9 cellular contexts compared by ENCODE assay signal in the genomic region with DNA sequence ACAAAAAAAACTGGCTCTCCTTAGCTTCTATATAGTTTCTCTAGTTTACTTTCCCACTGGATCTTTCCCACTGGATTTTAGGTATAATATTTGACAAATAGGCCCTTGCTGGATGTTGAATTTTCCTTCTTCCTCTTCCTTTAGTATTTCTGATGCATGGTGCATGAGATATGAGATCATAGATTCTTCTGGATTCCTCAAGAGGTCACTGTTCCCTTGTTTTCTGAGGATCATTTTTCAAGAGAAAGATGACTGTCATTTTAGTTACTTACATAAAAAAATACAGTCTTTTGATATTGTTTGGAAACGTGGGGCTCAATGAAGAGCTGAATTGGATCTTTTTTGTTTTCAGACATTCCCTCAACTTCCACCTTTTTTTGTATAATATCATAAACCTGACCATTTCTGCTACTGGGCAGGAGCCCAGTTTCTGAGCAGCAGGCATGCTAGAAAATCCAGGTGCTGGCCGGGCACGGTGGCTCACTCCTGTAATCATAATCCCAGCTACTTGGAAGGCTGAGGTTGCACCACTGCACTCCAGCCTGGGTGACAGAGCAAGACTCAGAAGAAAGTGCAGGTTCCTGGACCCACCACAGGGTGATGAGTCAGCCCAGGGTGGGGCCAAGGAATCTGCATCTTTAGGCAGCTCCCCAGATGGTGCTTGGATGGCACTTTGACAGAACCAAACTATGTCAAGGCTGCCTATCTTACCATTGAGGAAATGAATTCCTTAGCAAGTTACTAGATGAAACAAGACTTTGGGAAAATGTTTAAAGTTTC.
DNase-seq lines count a peak whose midpoint lies in the region; ATAC-seq, FAIRE-seq and TF ChIP-seq lines count a peak whose summit lies in the region.
"Had no signal": no experiment of that assay in that cellular context is flagged by ENCODE, and none has a peak within 500 bp of the region (broad histone marks: within the 10 kb centered on the region; RNA-seq: fewer than 3 reads in every experiment).

No MANE protein-coding gene starts in this region.

- TF ChIP-seq POLR2A in testis (IDR thresholded peaks at IDR 0.05): no peak

- WGBS in testis, 2 donors: 47 to 65% methylated on average over 3 of the region's 3 CpGs

- TF ChIP-seq EP300 in Ishikawa (IDR thresholded peaks at IDR 0.05; ENCODE audit: borderline replicate concordance): no peak

- no peak overlapping the region for H3K27ac ChIP-seq in testis
- H3K27ac ChIP-seq: skin epidermis had no signal

- intact Hi-C loops in testis (cut with DNase I; ENCODE audit: low total_unique reads): no loop called here

- peak; percentile 52 for TF ChIP-seq RAD21 in Ishikawa (IDR thresholded peaks at IDR 0.05; ENCODE audit: low read depth)

- DNase-seq in DMS 273 treated with DMSO at 0.1 percent for 48 hours (lab: John Stamatoyannopoulos, UW): peak; percentile 5
- peak in 1 of 2 donors; percentile 48 for DNase-seq in frontal cortex (ENCODE audit: low spot score in 2 of 2)
- DNase-seq in stimulated activated naive CD8-positive, alpha-beta T cell treated with anti-CD3 and anti-CD28 coated beads, Interleukin-15, Interleukin-2, amounts not matched to agents 100 U/mL and 50 U/mL, for 24 hours: peak; percentile 7
- no peak for DNase-seq in testis
- DNase-seq in islet precursor cell: no peak

- H3K27me3 ChIP-seq in testis: no peaks in the 10 kb centered on the region

- no peaks in the 10 kb centered on the region for H3K4me1 ChIP-seq in testis

- no peaks in the 10 kb centered on the region for H3K36me3 ChIP-seq in testis (ENCODE audit: low read depth, missing control alignments)

- ATAC-seq in SK-N-SH treated with all-trans-retinoic acid at 6 μM for 48 hours (peak; percentile 81), GM21528 (IDR thresholded peaks at IDR 0.05; ENCODE audit: low FRiP score, unreplicated experiment) (no peak)
- no peak for ATAC-seq in stimulated activated naive CD8-positive, alpha-beta T cell treated with anti-CD3 and anti-CD28 coated beads, Interleukin-15, Interleukin-2, amounts not matched to agents 100 U/mL and 50 U/mL, for 24 hours

- no peaks in the 10 kb centered on the region for H3K9me3 ChIP-seq in testis

- peak; percentile 8 for FAIRE-seq in frontal cortex (lab: Jason Lieb, UNC)

- TF ChIP-seq CTCF in testis (IDR thresholded peaks at IDR 0.05): peak in 1 of 3 experiments; percentile 27

- no peak overlapping the region for H3K4me3 ChIP-seq in testis
- H3K4me3 ChIP-seq: skin epidermis had no signal

TF ChIP-seq in Ishikawa, 13 proteins besides CTCF, POLR2A, EP300 and RAD21:
- TF ChIP-seq YY1 (IDR thresholded peaks at IDR 0.05; ENCODE audit: low read depth) (no peak), EGR1 (IDR thresholded peaks at IDR 0.05) (no peak), CREB1 (IDR thresholded peaks at IDR 0.05; ENCODE audit: low read depth) (no peak), TAF1 (IDR thresholded peaks at IDR 0.05; ENCODE audit: low read depth) (no peak), NFIC (IDR thresholded peaks at IDR 0.05) (no peak), CEBPB (IDR thresholded peaks at IDR 0.05) (no peak), TEAD4 (IDR thresholded peaks at IDR 0.05) (no peak), TCF12 (IDR thresholded peaks at IDR 0.05; ENCODE audit: low read depth) (no peak), FOXM1 (IDR thresholded peaks at IDR 0.05; ENCODE audit: borderline replicate concordance, low read depth) (no peak), ZBTB7A (IDR thresholded peaks at IDR 0.05; ENCODE audit: low read depth) (no peak)
- TF ChIP-seq, protein P1, sequence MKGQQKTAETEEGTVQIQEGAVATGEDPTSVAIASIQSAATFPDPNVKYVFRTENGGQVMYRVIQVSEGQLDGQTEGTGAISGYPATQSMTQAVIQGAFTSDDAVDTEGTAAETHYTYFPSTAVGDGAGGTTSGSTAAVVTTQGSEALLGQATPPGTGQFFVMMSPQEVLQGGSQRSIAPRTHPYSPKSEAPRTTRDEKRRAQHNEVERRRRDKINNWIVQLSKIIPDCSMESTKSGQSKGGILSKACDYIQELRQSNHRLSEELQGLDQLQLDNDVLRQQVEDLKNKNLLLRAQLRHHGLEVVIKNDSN (IDR thresholded peaks at IDR 0.05): no peak
- TF ChIP-seq, protein P2, sequence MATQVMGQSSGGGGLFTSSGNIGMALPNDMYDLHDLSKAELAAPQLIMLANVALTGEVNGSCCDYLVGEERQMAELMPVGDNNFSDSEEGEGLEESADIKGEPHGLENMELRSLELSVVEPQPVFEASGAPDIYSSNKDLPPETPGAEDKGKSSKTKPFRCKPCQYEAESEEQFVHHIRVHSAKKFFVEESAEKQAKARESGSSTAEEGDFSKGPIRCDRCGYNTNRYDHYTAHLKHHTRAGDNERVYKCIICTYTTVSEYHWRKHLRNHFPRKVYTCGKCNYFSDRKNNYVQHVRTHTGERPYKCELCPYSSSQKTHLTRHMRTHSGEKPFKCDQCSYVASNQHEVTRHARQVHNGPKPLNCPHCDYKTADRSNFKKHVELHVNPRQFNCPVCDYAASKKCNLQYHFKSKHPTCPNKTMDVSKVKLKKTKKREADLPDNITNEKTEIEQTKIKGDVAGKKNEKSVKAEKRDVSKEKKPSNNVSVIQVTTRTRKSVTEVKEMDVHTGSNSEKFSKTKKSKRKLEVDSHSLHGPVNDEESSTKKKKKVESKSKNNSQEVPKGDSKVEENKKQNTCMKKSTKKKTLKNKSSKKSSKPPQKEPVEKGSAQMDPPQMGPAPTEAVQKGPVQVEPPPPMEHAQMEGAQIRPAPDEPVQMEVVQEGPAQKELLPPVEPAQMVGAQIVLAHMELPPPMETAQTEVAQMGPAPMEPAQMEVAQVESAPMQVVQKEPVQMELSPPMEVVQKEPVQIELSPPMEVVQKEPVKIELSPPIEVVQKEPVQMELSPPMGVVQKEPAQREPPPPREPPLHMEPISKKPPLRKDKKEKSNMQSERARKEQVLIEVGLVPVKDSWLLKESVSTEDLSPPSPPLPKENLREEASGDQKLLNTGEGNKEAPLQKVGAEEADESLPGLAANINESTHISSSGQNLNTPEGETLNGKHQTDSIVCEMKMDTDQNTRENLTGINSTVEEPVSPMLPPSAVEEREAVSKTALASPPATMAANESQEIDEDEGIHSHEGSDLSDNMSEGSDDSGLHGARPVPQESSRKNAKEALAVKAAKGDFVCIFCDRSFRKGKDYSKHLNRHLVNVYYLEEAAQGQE (IDR thresholded peaks at IDR 0.05; ENCODE audit: low read depth): no peak
- TF ChIP-seq, protein P3, sequence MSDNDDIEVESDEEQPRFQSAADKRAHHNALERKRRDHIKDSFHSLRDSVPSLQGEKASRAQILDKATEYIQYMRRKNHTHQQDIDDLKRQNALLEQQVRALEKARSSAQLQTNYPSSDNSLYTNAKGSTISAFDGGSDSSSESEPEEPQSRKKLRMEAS (IDR thresholded peaks at IDR 0.05): no peak

TF ChIP-seq in SK-N-SH treated with all-trans-retinoic acid at 6 μM for 48 hours, 23 proteins besides CTCF, POLR2A, EP300 and RAD21:
- TF ChIP-seq, protein P4, sequence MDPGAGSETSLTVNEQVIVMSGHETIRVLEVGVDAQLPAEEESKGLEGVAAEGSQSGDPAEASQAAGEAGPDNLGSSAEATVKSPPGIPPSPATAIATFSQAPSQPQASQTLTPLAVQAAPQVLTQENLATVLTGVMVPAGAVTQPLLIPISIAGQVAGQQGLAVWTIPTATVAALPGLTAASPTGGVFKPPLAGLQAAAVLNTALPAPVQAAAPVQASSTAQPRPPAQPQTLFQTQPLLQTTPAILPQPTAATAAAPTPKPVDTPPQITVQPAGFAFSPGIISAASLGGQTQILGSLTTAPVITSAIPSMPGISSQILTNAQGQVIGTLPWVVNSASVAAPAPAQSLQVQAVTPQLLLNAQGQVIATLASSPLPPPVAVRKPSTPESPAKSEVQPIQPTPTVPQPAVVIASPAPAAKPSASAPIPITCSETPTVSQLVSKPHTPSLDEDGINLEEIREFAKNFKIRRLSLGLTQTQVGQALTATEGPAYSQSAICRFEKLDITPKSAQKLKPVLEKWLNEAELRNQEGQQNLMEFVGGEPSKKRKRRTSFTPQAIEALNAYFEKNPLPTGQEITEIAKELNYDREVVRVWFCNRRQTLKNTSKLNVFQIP (CRISPR knock-in tag; IDR thresholded peaks at IDR 0.05; ENCODE audit: borderline replicate concordance, low read depth): no peak
- TF ChIP-seq PPARA (CRISPR knock-in tag; IDR thresholded peaks at IDR 0.05; ENCODE audit: borderline replicate concordance): no peak
- TF ChIP-seq ZNF70 (CRISPR knock-in tag; IDR thresholded peaks at IDR 0.05): no peak
- TF ChIP-seq, protein P5, sequence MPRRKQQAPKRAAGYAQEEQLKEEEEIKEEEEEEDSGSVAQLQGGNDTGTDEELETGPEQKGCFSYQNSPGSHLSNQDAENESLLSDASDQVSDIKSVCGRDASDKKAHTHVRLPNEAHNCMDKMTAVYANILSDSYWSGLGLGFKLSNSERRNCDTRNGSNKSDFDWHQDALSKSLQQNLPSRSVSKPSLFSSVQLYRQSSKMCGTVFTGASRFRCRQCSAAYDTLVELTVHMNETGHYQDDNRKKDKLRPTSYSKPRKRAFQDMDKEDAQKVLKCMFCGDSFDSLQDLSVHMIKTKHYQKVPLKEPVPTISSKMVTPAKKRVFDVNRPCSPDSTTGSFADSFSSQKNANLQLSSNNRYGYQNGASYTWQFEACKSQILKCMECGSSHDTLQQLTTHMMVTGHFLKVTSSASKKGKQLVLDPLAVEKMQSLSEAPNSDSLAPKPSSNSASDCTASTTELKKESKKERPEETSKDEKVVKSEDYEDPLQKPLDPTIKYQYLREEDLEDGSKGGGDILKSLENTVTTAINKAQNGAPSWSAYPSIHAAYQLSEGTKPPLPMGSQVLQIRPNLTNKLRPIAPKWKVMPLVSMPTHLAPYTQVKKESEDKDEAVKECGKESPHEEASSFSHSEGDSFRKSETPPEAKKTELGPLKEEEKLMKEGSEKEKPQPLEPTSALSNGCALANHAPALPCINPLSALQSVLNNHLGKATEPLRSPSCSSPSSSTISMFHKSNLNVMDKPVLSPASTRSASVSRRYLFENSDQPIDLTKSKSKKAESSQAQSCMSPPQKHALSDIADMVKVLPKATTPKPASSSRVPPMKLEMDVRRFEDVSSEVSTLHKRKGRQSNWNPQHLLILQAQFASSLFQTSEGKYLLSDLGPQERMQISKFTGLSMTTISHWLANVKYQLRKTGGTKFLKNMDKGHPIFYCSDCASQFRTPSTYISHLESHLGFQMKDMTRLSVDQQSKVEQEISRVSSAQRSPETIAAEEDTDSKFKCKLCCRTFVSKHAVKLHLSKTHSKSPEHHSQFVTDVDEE (CRISPR knock-in tag; IDR thresholded peaks at IDR 0.05): no peak
- TF ChIP-seq ZC3H10 (CRISPR knock-in tag; IDR thresholded peaks at IDR 0.05): no peak

Comparison
In these comparisons a context has a peak if more than half of its experiments do, and no peak if none do; other contexts are left out.
1. DNase-seq: peak in DMS 273 treated with DMSO at 0.1 percent for 48 hours (single experiment) and stimulated activated naive CD8-positive, alpha-beta T cell treated with anti-CD3 and anti-CD28 coated beads, Interleukin-15, Interleukin-2, amounts not matched to agents 100 U/mL and 50 U/mL, for 24 hours (single experiment); none in testis (single experiment) and islet precursor cell (single experiment).